25 cellular contexts compared by ENCODE assay signal in genomic region chr1:3461934-3462275, GRCh38. TPM values are rescaled to one million over a fixed set of nuclear protein-coding genes. Genes with fewer than 3 reads are reported as not detected.
A peak's percentile ranks its signal among the peaks of the same experiment; 100 is the strongest.
DNase-seq lines count a peak whose midpoint lies in the region; ATAC-seq and TF ChIP-seq lines count a peak whose summit lies in the region.
"Had no signal": no experiment of that assay in that cellular context is flagged by ENCODE, and none has a peak within 500 bp of the region (broad histone marks: within the 10 kb centered on the region; RNA-seq: fewer than 3 reads in every experiment).

No MANE protein-coding gene starts in this region.

- H3K9ac ChIP-seq in mucosa of stomach (ENCODE audit: low read length) (peak overlapping the region; percentile 17), MM.1S (ENCODE audit: low read length) (no peak overlapping the region)
- H3K9ac ChIP-seq: GM23248 had no signal

- 89% methylated on average over 13 of the region's 13 CpGs for WGBS in right cardiac atrium

- H3K27me3 ChIP-seq in right cardiac atrium (ENCODE audit: control insufficient read depth, insufficient read depth) (no peaks in the 10 kb centered on the region), mucosa of stomach (ENCODE audit: control insufficient read depth, insufficient read depth, low read length) (no peaks in the 10 kb centered on the region), MM.1S (replicated peaks; ENCODE audit: insufficient read depth, low read length) (peaks cover 100% of the 10 kb centered on the region)

- no peaks in the 10 kb centered on the region for H3K9me3 Mint-ChIP-seq in stimulated activated naive CD8-positive, alpha-beta T cell treated with anti-CD3 and anti-CD28 coated beads, Interleukin-15, amount 100 ng/mL, for 72 hours

- H3K27ac Mint-ChIP-seq in stimulated activated naive CD8-positive, alpha-beta T cell treated with anti-CD3 and anti-CD28 coated beads, Interleukin-15, amount 100 ng/mL, for 72 hours, result peak overlapping the region in 1 of 2 donors; percentile 4

- H3K4me1 ChIP-seq in right cardiac atrium (ENCODE audit: control insufficient read depth, insufficient read depth, low read length) (peaks cover 5% of the 10 kb centered on the region), mucosa of stomach (ENCODE audit: control insufficient read depth, insufficient read depth, low read length) (peaks cover 74% of the 10 kb centered on the region), MM.1S (ENCODE audit: low read length) (no peaks in the 10 kb centered on the region)

- no peak overlapping the region for H3K4me2 ChIP-seq in MM.1S (ENCODE audit: low read depth, low read length)

- H3K4me3 ChIP-seq in right cardiac atrium (ENCODE audit: low read length) (no peak overlapping the region), mucosa of stomach (ENCODE audit: low read length) (no peak overlapping the region), MM.1S (ENCODE audit: low read length) (no peak overlapping the region)
- H3K4me3 ChIP-seq: GM23248 had no signal

- H3F3A ChIP-seq in MM.1S (ENCODE audit: insufficient read depth, low read length), result no peaks in the 10 kb centered on the region

- ATAC-seq in stimulated activated naive CD8-positive, alpha-beta T cell treated with anti-CD3 and anti-CD28 coated beads, Interleukin-15, amount 100 ng/mL, for 72 hours, result peak; percentile 10
- ATAC-seq in stimulated activated naive CD8-positive, alpha-beta T cell treated with anti-CD3 and anti-CD28 coated beads, Interleukin-15, Interleukin-2, amounts not matched to agents 100 U/mL and 50 U/mL, for 24 hours, result no peak
- ATAC-seq in right cardiac atrium, result no peak
- no peak for ATAC-seq in GM21723 (IDR thresholded peaks at IDR 0.05; ENCODE audit: unreplicated experiment)
- ATAC-seq: Panc1 had no signal

- H4K20me1 ChIP-seq in MM.1S (ENCODE audit: insufficient read depth, low read length), result no peaks in the 10 kb centered on the region

- H2AFZ ChIP-seq in MM.1S (ENCODE audit: low read length), result no peak overlapping the region
- H2AFZ ChIP-seq: GM23248 had no signal

- no peak for DNase-seq in stimulated activated naive CD8-positive, alpha-beta T cell treated with anti-CD3 and anti-CD28 coated beads, Interleukin-15, amount 100 ng/mL, for 72 hours
- no peak for DNase-seq in stimulated activated naive CD8-positive, alpha-beta T cell treated with anti-CD3 and anti-CD28 coated beads, Interleukin-15, Interleukin-2, amounts not matched to agents 100 U/mL and 50 U/mL, for 24 hours
- DNase-seq in right cardiac atrium (peak; percentile 4 to 45 (median 43)), MM.1S (no peak), SHP77 (lab: John Stamatoyannopoulos, UW) (no peak), SW480 (ENCODE audit: low spot score) (no peak)
- DNase-seq: AML-193, EL, GF-D8, GM23248, HCEC 1CT, KBM-7, NCI-H1092 treated with DMSO at 0.1 percent for 48 hours, NCI-H1436 treated with DMSO at 0.1 percent for 48 hours, NCI-H2029 treated with DMSO at 0.1 percent for 48 hours, NCI-H2171, NCI-H345, NCI-H524, NCI-H82 had no signal

- no peaks in the 10 kb centered on the region for H3K79me2 ChIP-seq in MM.1S (ENCODE audit: low read length)

- H3K9me3 ChIP-seq in right cardiac atrium (ENCODE audit: control insufficient read depth, low read length), result no peaks in the 10 kb centered on the region
- no peaks in the 10 kb centered on the region for H3K9me3 ChIP-seq in mucosa of stomach (ENCODE audit: control insufficient read depth, low read length)
- H3K9me3 ChIP-seq in MM.1S (replicated peaks; ENCODE audit: insufficient read depth, low read length), result no peaks in the 10 kb centered on the region

- H3K4me3 Mint-ChIP-seq in stimulated activated naive CD8-positive, alpha-beta T cell treated with anti-CD3 and anti-CD28 coated beads, Interleukin-15, amount 100 ng/mL, for 72 hours, result no peak overlapping the region

- H3K36me3 ChIP-seq in mucosa of stomach (ENCODE audit: control insufficient read depth, insufficient read depth, low read length), result peaks cover 3% of the 10 kb centered on the region
- no peaks in the 10 kb centered on the region for H3K36me3 ChIP-seq in MM.1S (replicated peaks; ENCODE audit: insufficient read depth, low read length)

- no peaks in the 10 kb centered on the region for H3K9me2 ChIP-seq in MM.1S (replicated peaks; ENCODE audit: insufficient read depth, low read length)

- peaks cover 9% of the 10 kb centered on the region for H3K4me1 Mint-ChIP-seq in stimulated activated naive CD8-positive, alpha-beta T cell treated with anti-CD3 and anti-CD28 coated beads, Interleukin-15, amount 100 ng/mL, for 72 hours

- intact Hi-C loops in right cardiac atrium (cut with DNase I), result no loop called here

- TF ChIP-seq CTCF in MM.1S (IDR thresholded peaks at IDR 0.05; ENCODE audit: low read length), result no peak

- H3K27ac ChIP-seq in right cardiac atrium (ENCODE audit: low read length) (no peak overlapping the region), MM.1S (ENCODE audit: low read length) (no peak overlapping the region)
- H3K27ac ChIP-seq: C4-2B, GM23248, HL-60 had no signal

- H3K27me3 Mint-ChIP-seq in stimulated activated naive CD8-positive, alpha-beta T cell treated with anti-CD3 and anti-CD28 coated beads, Interleukin-15, amount 100 ng/mL, for 72 hours, result no peaks in the 10 kb centered on the region

RNA-seq across cellular contexts. Expression of gene ARHGEF16, which starts 7.4 kb away (rescaled TPM):
- total RNA-seq in right cardiac atrium, result 1 to 10 TPM in 3 of 4 donors, under 1 TPM in 1; 0.28 to 2.5 (median 1.8) TPM
- polyA plus RNA-seq in right cardiac atrium, result 1.4 TPM
- total RNA-seq: GM23248 had no signal
- polyA plus RNA-seq: AG04450, GM23248 had no signal

Comparison
In these comparisons a context has a peak if more than half of its experiments do, and no peak if none do; other contexts are left out.
1. DNase-seq: peak in right cardiac atrium (3 of 3); none in stimulated activated naive CD8-positive, alpha-beta T cell treated with anti-CD3 and anti-CD28 coated beads, Interleukin-15, amount 100 ng/mL, for 72 hours (0 of 2), stimulated activated naive CD8-positive, alpha-beta T cell treated with anti-CD3 and anti-CD28 coated beads, Interleukin-15, Interleukin-2, amounts not matched to agents 100 U/mL and 50 U/mL, for 24 hours (single experiment), MM.1S (single experiment), SHP77 (0 of 2) and SW480 (single experiment).